In genomic region chr11:76860539-76861475, GRCh38 we compare ENCODE assay signal across 8 cellular contexts. TPM values are rescaled to one million over a fixed set of nuclear protein-coding genes. Genes with fewer than 3 reads are reported as not detected.
DNase-seq lines count a peak whose midpoint lies in the region; ATAC-seq and TF ChIP-seq lines count a peak whose summit lies in the region.

Gene ACER3, plus strand, starts transcription at chr11:76860918. Its CDS starts 59 bp downstream, at chr11:76860977.

- DNase-seq in GM13977 (ENCODE audit: low spot score) = peak; percentile 99
- DNase-seq in NCI-H1417 (lab: John Stamatoyannopoulos, UW) = peak; percentile 95 to 97 (median 95)
- peak; percentile 83 for DNase-seq in amniotic epithelial cell (ENCODE audit: low read depth)
- DNase-seq in left ventricle myocardium superior = peak; percentile 98
- DNase-seq in putamen (ENCODE audit: low spot score) = peak; percentile 93
- peak; percentile 90 to 91 for DNase-seq in uterus

- peak; percentile 98 for ATAC-seq in HG02798 (IDR thresholded peaks at IDR 0.05; ENCODE audit: poor library complexity, unreplicated experiment)
- ATAC-seq in left ventricle myocardium superior = peak; percentile 99

- no peaks in the 10 kb centered on the region for H3K9me3 ChIP-seq in uterus

- H3K4me3 ChIP-seq in uterus = peak within 1 kb of the TSS; percentile 59 to 75

- TF ChIP-seq CTCF in GM13977 (IDR thresholded peaks at IDR 0.05; ENCODE audit: extremely low read depth, insufficient read depth, missing control alignments) (no peak), uterus (IDR thresholded peaks at IDR 0.05) (peak in 2 of 4 experiments; percentile 9 to 30)

- in situ Hi-C loops in GM13977 (cut with MboI; ENCODE audit: low pct_unique_long_range_greater_than_20kb, low sequenced_read_pairs, unreplicated experiment) = no loop called here

- intact Hi-C loops in T-helper 1 cell treated with Interleukin-12 subunit alpha and Interleukin-12 subunit beta and Interleukin-4 antibody, amounts not matched to agents 30 ng/mL and 1 ng/mL, for 36 hours (cut with micrococcal nuclease) = loop anchor here (1.0 to 5.0 kb wide), 8 partner anchors 51 to 960 kb away; partner anchors contain the start of genes AAMDC, CAPN5, GVQW3 and RSF1
- intact Hi-C loops in left ventricle myocardium superior (cut with micrococcal nuclease) = no loop called here
- intact Hi-C loops in uterus (cut with DNase I; ENCODE audit: low total_unique reads) = no loop called here

- no peaks in the 10 kb centered on the region for H3K27me3 ChIP-seq in uterus

- no peaks in the 10 kb centered on the region for H3K36me3 ChIP-seq in uterus

- peak within 1 kb of the TSS; percentile 86 to 89 for H3K27ac ChIP-seq in uterus

- H3K4me1 ChIP-seq in uterus = no peaks in the 10 kb centered on the region

- peak; percentile 90 to 91 for TF ChIP-seq POLR2A in uterus (IDR thresholded peaks at IDR 0.05)

RNA-seq across cellular contexts. Expression of gene ACER3, which starts in this region (rescaled TPM):
- total RNA-seq in T-helper 1 cell treated with Interleukin-12 subunit alpha and Interleukin-12 subunit beta and Interleukin-4 antibody, amounts not matched to agents 30 ng/mL and 1 ng/mL, for 36 hours = 13.3 and 13.7 TPM in 2 replicates
- 9.4 TPM for total RNA-seq in left ventricle myocardium superior
- total RNA-seq in uterus = 10 to 100 TPM in 3 of 4 donors, 1 to 10 TPM in 1; 6.5 to 58.9 (median 27.4) TPM

Comparison
In these comparisons a context has a peak if more than half of its experiments do, and no peak if none do; other contexts are left out.
1. Peak in every context shown above with its lines: DNase-seq, ATAC-seq, H3K4me3 ChIP-seq and H3K27ac ChIP-seq.